In genomic region chr13:48769107-48769704, GRCh38 we compare ENCODE assay signal across 8 cellular contexts.
DNase-seq lines count a peak whose midpoint lies in the region; ATAC-seq, FAIRE-seq and TF ChIP-seq lines count a peak whose summit lies in the region.

No MANE protein-coding gene starts in this region.

- ATAC-seq in HG02623 (IDR thresholded peaks at IDR 0.05; ENCODE audit: unreplicated experiment) (peak; percentile 86), left ventricle myocardium superior (peak; percentile 92)
- peak; percentile 88 for ATAC-seq in activated naive CD8-positive, alpha-beta T cell treated with anti-CD3 and anti-CD28 coated beads, Interleukin-2, amount 50 U/mL, for 24 hours

- H3K4me3 ChIP-seq in skeletal muscle cell (ENCODE audit: low read depth, low read length), result no peak overlapping the region

- peaks cover 20% of the 10 kb centered on the region for H3K4me1 Mint-ChIP-seq in activated naive CD8-positive, alpha-beta T cell treated with anti-CD3 and anti-CD28 coated beads, Interleukin-2, amount 50 U/mL, for 24 hours

- intact Hi-C loops in left ventricle myocardium superior (cut with micrococcal nuclease) (loop anchor here (2.0 kb wide), 1 partner anchor 174 kb away; no protein-coding TSS in a partner anchor), posterior vena cava (cut with DNase I) (loop anchor here in 1 of 2 donors (5.0 kb wide), 1 partner anchor 172 kb away; no protein-coding TSS in a partner anchor)

- no peak overlapping the region for H3K27ac Mint-ChIP-seq in activated naive CD8-positive, alpha-beta T cell treated with anti-CD3 and anti-CD28 coated beads, Interleukin-2, amount 50 U/mL, for 24 hours

- H3K4me3 Mint-ChIP-seq in activated naive CD8-positive, alpha-beta T cell treated with anti-CD3 and anti-CD28 coated beads, Interleukin-2, amount 50 U/mL, for 24 hours, result no peak overlapping the region

- peaks cover 24% of the 10 kb centered on the region for H3K27me3 Mint-ChIP-seq in activated naive CD8-positive, alpha-beta T cell treated with anti-CD3 and anti-CD28 coated beads, Interleukin-2, amount 50 U/mL, for 24 hours

- H3K36me3 Mint-ChIP-seq in activated naive CD8-positive, alpha-beta T cell treated with anti-CD3 and anti-CD28 coated beads, Interleukin-2, amount 50 U/mL, for 24 hours (ENCODE audit: low read depth), result peaks cover 5% of the 10 kb centered on the region

- H3K9me3 Mint-ChIP-seq in activated naive CD8-positive, alpha-beta T cell treated with anti-CD3 and anti-CD28 coated beads, Interleukin-2, amount 50 U/mL, for 24 hours, result peaks cover 22% of the 10 kb centered on the region

- peak; percentile 20 for DNase-seq in GM12891 (ENCODE audit: insufficient read length, low spot score)
- peak; percentile 69 for DNase-seq in NCI-H128 (lab: John Stamatoyannopoulos, UW; ENCODE audit: unreplicated experiment)
- peak; percentile 4 to 85 for DNase-seq in SW 1271 (lab: John Stamatoyannopoulos, UW)
- DNase-seq in activated naive CD8-positive, alpha-beta T cell treated with anti-CD3 and anti-CD28 coated beads, Interleukin-2, amount 50 U/mL, for 24 hours, result peak; percentile 84
- peak; percentile 32 for DNase-seq in left ventricle myocardium superior
- peak; percentile 67 for DNase-seq in skeletal muscle cell (ENCODE audit: low read depth)
- no peak for DNase-seq in posterior vena cava (ENCODE audit: low spot score)

- no peak for TF ChIP-seq POLR2A in GM12891 (IDR thresholded peaks at IDR 0.05; ENCODE audit: low read depth, low read length)

- peak; percentile 98 for FAIRE-seq in GM12891 (lab: Jason Lieb, UNC)

TF ChIP-seq in GM12891, 5 proteins besides CTCF, POLR2A, EP300 and RAD21:
- TF ChIP-seq POU2F2 (IDR thresholded peaks at IDR 0.05; ENCODE audit: low read depth, low read length), result 0 out of 2 replicates have a peak, but pooled peaks have one; percentile 58
- TF ChIP-seq TAF1 (IDR thresholded peaks at IDR 0.05; ENCODE audit: low read depth, low read length), result no peak
TF ChIP-seq in GM12891: peak in this region for 1.
